In genomic region chr10:13414855-13415254, GRCh38 we compare ENCODE assay signal across 10 cellular contexts.
DNase-seq lines count a peak whose midpoint lies in the region; ATAC-seq and TF ChIP-seq lines count a peak whose summit lies in the region.
"Had no signal": no experiment of that assay in that cellular context is flagged by ENCODE, and none has a peak within 500 bp of the region (broad histone marks: within the 10 kb centered on the region; RNA-seq: fewer than 3 reads in every experiment).

No MANE protein-coding gene starts in this region.

- ATAC-seq in GM19351 (IDR thresholded peaks at IDR 0.05; ENCODE audit: unreplicated experiment) (no peak), left cardiac atrium (no peak)
- ATAC-seq: activated naive CD4-positive, alpha-beta T cell treated with anti-CD3 and anti-CD28 coated beads, Interleukin-2, amount 50 U/mL, for 72 hours had no signal

- H2AFZ ChIP-seq in Loucy (ENCODE audit: low read length), result no peak overlapping the region

- H3K4me3 Mint-ChIP-seq in neural crest cell, result no peak overlapping the region

- H3K36me3 Mint-ChIP-seq in neural crest cell (ENCODE audit: low read depth), result no peaks in the 10 kb centered on the region

- DNase-seq in GM06990 (ENCODE audit: extremely low read depth, insufficient read length), result no peak
- DNase-seq in dermis blood vessel endothelial cell, result peak; percentile 57
- peak; percentile 10 for DNase-seq in neural crest cell (ENCODE audit: low read depth, low spot score)
- DNase-seq in left cardiac atrium, result no peak
- DNase-seq in NCI-H2171 treated with DMSO at 0.1 percent for 48 hours (lab: John Stamatoyannopoulos, UW), result no peak
- DNase-seq: NCI-H1436 had no signal

- no peak overlapping the region for H3K9ac ChIP-seq in Loucy (ENCODE audit: low read depth, low read length, poor library complexity, severe bottlenecking)

- no peaks in the 10 kb centered on the region for H3F3A ChIP-seq in Loucy (ENCODE audit: low read depth)

- peak; percentile 14 for TF ChIP-seq CTCF in GM06990 (IDR thresholded peaks at IDR 0.05; ENCODE audit: insufficient read depth, low read length, poor library complexity, severe bottlenecking)
- TF ChIP-seq CTCF in Loucy (conservative IDR thresholded peaks at IDR 0.05; ENCODE audit: low read length), result peak; percentile 44
- peak; percentile 43 for TF ChIP-seq CTCF in neural crest cell (conservative IDR thresholded peaks at IDR 0.05)

- no peak overlapping the region for H3K27ac Mint-ChIP-seq in neural crest cell (ENCODE audit: unreplicated experiment)
- H3K27ac Mint-ChIP-seq: activated naive CD4-positive, alpha-beta T cell treated with anti-CD3 and anti-CD28 coated beads, Interleukin-2, amount 50 U/mL, for 72 hours had no signal

- no peaks in the 10 kb centered on the region for H4K20me1 ChIP-seq in Loucy (ENCODE audit: insufficient read depth, low read length, poor library complexity, severe bottlenecking)

- H3K4me1 ChIP-seq in Loucy (ENCODE audit: insufficient read depth, low read length, poor library complexity, severe bottlenecking), result no peaks in the 10 kb centered on the region
- H3K4me1 ChIP-seq: prostate gland had no signal

- no peaks in the 10 kb centered on the region for H3K36me3 ChIP-seq in GM06990 (ENCODE audit: control insufficient read depth, insufficient read depth, low read length)
- no peaks in the 10 kb centered on the region for H3K36me3 ChIP-seq in Loucy (ENCODE audit: insufficient read depth, low read length)
- H3K36me3 ChIP-seq: prostate gland had no signal

- H3K4me2 ChIP-seq in Loucy (ENCODE audit: low read depth, low read length, poor library complexity, severe bottlenecking), result no peak overlapping the region

- no peaks in the 10 kb centered on the region for H3K4me1 Mint-ChIP-seq in neural crest cell

- H3K27me3 Mint-ChIP-seq in neural crest cell (ENCODE audit: low read depth), result no peaks in the 10 kb centered on the region

- H3K4me3 ChIP-seq in GM06990 (replicated peaks; ENCODE audit: low read depth, low read length), result no peak overlapping the region
- H3K4me3 ChIP-seq in Loucy (ENCODE audit: low read length, poor library complexity, severe bottlenecking), result no peak overlapping the region
- H3K4me3 ChIP-seq: prostate gland had no signal

- H3K9me3 ChIP-seq in Loucy (ENCODE audit: insufficient read depth, low read depth, low read length), result no peaks in the 10 kb centered on the region
- H3K9me3 ChIP-seq: prostate gland had no signal

- H3K9me2 ChIP-seq in Loucy (replicated peaks; ENCODE audit: low read depth, low read length), result no peaks in the 10 kb centered on the region

- intact Hi-C loops in left cardiac atrium (cut with DNase I), result no loop called here

- no peaks in the 10 kb centered on the region for H3K27me3 ChIP-seq in GM06990 (replicated peaks; ENCODE audit: control insufficient read depth, insufficient read depth, low read length)
- H3K27me3 ChIP-seq in Loucy (ENCODE audit: insufficient read depth, low read length, poor library complexity, severe bottlenecking), result no peaks in the 10 kb centered on the region

- H3K79me2 ChIP-seq in Loucy (ENCODE audit: insufficient read depth, low read length), result no peaks in the 10 kb centered on the region

- H3K9me3 Mint-ChIP-seq in neural crest cell, result peaks cover 8% of the 10 kb centered on the region

Comparison
In these comparisons a context has a peak if more than half of its experiments do, and no peak if none do; other contexts are left out.
1. DNase-seq: peak in dermis blood vessel endothelial cell (single experiment) and neural crest cell (single experiment); none in GM06990 (single experiment), left cardiac atrium (single experiment) and NCI-H2171 treated with DMSO at 0.1 percent for 48 hours (single experiment).
2. Peak in every context shown above with its lines, with median percentiles within 50 percentile points of each other: CTCF ChIP-seq.